In the genomic region with DNA sequence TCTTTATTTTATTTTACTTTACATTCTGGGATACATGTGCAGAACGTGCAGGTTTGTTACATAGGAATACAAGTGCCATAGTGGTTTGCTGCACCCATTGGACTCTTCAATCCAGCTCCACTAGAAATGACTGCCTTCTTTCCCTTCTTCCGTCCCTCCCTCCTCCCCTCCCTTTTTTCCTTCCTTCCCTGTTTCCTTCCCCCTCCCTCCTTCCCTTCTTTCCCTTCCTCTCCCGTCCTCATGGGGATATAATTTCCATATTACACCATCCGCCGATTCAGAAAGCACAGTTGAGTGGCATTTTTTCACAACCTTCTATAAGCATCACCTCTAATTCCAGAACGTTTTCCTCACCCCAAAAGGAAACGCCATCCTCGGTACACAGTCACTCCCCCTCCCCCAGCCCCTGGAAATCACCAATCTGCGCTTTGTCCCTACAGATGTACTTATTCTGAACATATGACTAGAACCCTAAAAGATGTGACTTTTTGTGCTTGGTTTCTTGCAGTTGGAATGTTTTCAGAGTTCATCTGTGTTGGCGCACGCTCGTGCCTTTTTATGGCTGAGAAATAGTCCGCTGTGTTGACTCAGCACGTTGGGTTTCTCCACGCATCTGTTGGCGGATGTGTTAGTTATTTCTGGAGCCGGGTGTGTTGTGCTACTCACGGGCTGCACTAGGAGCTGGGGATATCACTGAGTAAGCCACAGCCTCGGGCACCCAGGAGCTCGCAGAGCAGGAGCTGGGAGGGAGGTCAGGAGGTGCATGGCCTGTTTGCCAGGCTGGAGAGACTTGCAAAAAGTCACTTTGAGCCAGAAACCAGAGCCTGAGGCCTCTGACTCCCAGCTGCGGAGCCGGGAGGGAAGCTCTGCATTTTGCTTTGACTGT, we compare ENCODE assay signal across 1 cellular context.
TF ChIP-seq lines count a peak whose summit lies in the region.

No MANE protein-coding gene starts in this region.

TF ChIP-seq in HCT116, 20 proteins besides CTCF, POLR2A, EP300 and RAD21 (continued from another document):
- TF ChIP-seq ZNF274 (IDR thresholded peaks at IDR 0.05; ENCODE audit: low read depth, low read length): no peak
